1 cellular context compared by ENCODE assay signal in the genomic region with DNA sequence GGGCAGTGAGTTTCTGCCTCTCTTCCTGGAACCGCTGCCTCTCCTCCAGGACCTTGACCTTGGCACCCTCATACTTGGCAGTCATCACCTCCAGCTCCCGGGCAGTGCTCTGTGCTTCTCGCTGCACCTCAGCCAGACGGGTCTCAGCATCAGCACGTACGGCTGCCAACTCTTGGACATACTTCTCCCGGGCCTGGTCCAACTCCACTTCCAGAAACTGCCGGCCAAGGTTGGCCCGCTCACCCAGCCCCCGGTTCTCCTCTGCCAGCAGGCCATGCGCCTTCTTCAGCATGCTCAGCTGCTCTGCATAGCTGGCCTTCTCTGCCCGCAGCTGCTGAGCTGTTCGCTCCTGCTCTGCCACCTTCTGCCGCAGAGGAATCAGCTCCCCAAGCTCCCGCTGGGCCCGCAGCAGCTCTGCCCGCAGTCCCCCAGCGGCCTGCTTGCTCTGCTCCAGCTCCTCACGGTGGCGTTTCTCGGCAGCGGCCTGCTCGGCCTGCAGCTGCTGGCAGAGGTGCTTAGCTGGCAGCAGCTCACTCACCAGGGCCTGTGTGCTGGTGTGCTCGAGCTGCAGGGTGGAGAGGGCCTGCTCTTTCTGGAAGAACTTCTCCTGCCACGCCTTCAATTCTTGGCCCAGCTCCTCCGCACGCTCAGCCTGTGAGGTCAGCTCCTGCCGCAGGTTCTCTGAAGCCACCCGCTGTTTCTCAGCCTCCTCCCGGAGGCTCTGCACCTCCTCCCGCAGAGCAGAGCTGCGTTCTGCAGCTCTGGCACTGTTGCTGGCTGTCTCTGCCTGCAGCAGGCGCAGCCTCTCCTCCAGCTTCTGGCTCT.
TF ChIP-seq lines count a peak whose summit lies in the region.

No MANE protein-coding gene starts in this region.

TF ChIP-seq in Ishikawa, 13 proteins besides CTCF, POLR2A, EP300 and RAD21 (continued from another document):
- TF ChIP-seq, protein P1, sequence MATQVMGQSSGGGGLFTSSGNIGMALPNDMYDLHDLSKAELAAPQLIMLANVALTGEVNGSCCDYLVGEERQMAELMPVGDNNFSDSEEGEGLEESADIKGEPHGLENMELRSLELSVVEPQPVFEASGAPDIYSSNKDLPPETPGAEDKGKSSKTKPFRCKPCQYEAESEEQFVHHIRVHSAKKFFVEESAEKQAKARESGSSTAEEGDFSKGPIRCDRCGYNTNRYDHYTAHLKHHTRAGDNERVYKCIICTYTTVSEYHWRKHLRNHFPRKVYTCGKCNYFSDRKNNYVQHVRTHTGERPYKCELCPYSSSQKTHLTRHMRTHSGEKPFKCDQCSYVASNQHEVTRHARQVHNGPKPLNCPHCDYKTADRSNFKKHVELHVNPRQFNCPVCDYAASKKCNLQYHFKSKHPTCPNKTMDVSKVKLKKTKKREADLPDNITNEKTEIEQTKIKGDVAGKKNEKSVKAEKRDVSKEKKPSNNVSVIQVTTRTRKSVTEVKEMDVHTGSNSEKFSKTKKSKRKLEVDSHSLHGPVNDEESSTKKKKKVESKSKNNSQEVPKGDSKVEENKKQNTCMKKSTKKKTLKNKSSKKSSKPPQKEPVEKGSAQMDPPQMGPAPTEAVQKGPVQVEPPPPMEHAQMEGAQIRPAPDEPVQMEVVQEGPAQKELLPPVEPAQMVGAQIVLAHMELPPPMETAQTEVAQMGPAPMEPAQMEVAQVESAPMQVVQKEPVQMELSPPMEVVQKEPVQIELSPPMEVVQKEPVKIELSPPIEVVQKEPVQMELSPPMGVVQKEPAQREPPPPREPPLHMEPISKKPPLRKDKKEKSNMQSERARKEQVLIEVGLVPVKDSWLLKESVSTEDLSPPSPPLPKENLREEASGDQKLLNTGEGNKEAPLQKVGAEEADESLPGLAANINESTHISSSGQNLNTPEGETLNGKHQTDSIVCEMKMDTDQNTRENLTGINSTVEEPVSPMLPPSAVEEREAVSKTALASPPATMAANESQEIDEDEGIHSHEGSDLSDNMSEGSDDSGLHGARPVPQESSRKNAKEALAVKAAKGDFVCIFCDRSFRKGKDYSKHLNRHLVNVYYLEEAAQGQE (IDR thresholded peaks at IDR 0.05; ENCODE audit: low read depth): peak; percentile 9; the same call in 1 of the 2 replicates
- TF ChIP-seq NFIC (IDR thresholded peaks at IDR 0.05): peak; percentile 89
- TF ChIP-seq YY1 (IDR thresholded peaks at IDR 0.05; ENCODE audit: low read depth): peak; percentile 62
- TF ChIP-seq ZBTB7A (IDR thresholded peaks at IDR 0.05; ENCODE audit: low read depth): 0 out of 2 replicates have a peak, but pooled peaks have one; percentile 44
- TF ChIP-seq TCF12 (IDR thresholded peaks at IDR 0.05; ENCODE audit: low read depth): peak; percentile 90
- TF ChIP-seq TAF1 (IDR thresholded peaks at IDR 0.05; ENCODE audit: low read depth): no peak
